18 cellular contexts compared by ENCODE assay signal in the genomic region with DNA sequence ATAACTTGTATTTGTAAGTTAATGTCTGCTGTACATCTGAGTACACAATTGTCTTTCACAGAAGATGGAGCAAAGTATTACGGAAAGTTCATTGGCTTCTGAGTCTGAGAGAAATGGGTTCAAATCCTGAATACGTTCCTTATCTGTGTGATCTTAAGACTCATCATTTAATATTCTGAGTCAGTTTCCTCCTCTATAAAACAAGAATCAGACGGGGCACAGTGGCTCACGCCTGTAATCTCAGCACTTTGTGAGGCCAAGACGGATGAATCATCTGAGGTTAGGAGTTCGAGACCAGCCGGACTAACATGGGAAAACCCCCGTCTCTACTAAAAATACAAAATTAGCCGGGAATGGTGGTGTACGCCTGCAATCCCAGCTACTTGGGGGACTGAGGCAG. TPM values are rescaled to one million over a fixed set of nuclear protein-coding genes. Genes with fewer than 3 reads are reported as not detected.
DNase-seq lines count a peak whose midpoint lies in the region; ATAC-seq, FAIRE-seq and TF ChIP-seq lines count a peak whose summit lies in the region.
"Had no signal": no experiment of that assay in that cellular context is flagged by ENCODE, and none has a peak within 500 bp of the region (broad histone marks: within the 10 kb centered on the region; RNA-seq: fewer than 3 reads in every experiment).

No MANE protein-coding gene starts in this region.

- H3K79me2 ChIP-seq in ACC112 (ENCODE audit: control insufficient read depth, insufficient read depth, low read length, unreplicated experiment), result peaks cover 73% of the 10 kb centered on the region

- H2BK12ac ChIP-seq in mesenchymal stem cell (ENCODE audit: low read length in 2 of 2), result no peak overlapping the region

- H3K36me3 ChIP-seq in ACC112 (ENCODE audit: insufficient read depth, low read length), result no peaks in the 10 kb centered on the region; the same call in 1 of the 2 replicates
- H3K36me3 ChIP-seq in mesenchymal stem cell (ENCODE audit: control insufficient read depth in 1 of 2, insufficient read depth in 2 of 2, low read depth in 1 of 2, low read length in 2 of 2), result no peaks in the 10 kb centered on the region
- no peaks in the 10 kb centered on the region for H3K36me3 ChIP-seq in upper lobe of right lung
- H3K36me3 ChIP-seq: heart right ventricle had no signal

- no peak for ATAC-seq in upper lobe of right lung
- ATAC-seq in GM18858 (IDR thresholded peaks at IDR 0.05; ENCODE audit: unreplicated experiment), result no peak
- ATAC-seq: heart right ventricle had no signal

- no peak for TF ChIP-seq CTCF in upper lobe of right lung (IDR thresholded peaks at IDR 0.05)

- H3K27ac ChIP-seq in ACC112 (ENCODE audit: low read depth, low read length) (peak overlapping the region; percentile 78), mesenchymal stem cell (ENCODE audit: low read length, poor library complexity, severe bottlenecking) (peak overlapping the region; percentile 95), upper lobe of right lung (no peak overlapping the region)

- no peak overlapping the region for H3K23ac ChIP-seq in mesenchymal stem cell (ENCODE audit: low read length in 2 of 2)

- H2AK5ac ChIP-seq in mesenchymal stem cell (ENCODE audit: low read length, severe bottlenecking), result peak overlapping the region; percentile 80

- no peak overlapping the region for H2AFZ ChIP-seq in ACC112 (ENCODE audit: low read length, unreplicated experiment)
- H2AFZ ChIP-seq in mesenchymal stem cell (ENCODE audit: low read depth, low read length), result no peak overlapping the region

- H3K4me3 ChIP-seq in ACC112 (ENCODE audit: low read depth, low read length) (no peak overlapping the region), mesenchymal stem cell (ENCODE audit: insufficient read depth in 1 of 2, low read depth in 1 of 2, low read length in 2 of 2) (no peak overlapping the region), upper lobe of right lung (no peak overlapping the region)
- H3K4me3 ChIP-seq: heart right ventricle had no signal

- H4K91ac ChIP-seq in mesenchymal stem cell (ENCODE audit: low read length), result no peak overlapping the region

- intact Hi-C loops in upper lobe of right lung (cut with DNase I), result no loop called here

- no peak overlapping the region for H3K9ac ChIP-seq in mesenchymal stem cell (ENCODE audit: low read length)

- H2BK5ac ChIP-seq in mesenchymal stem cell (ENCODE audit: low read depth, low read length, poor library complexity, severe bottlenecking), result no peak overlapping the region

- H3K14ac ChIP-seq in mesenchymal stem cell (ENCODE audit: low read length in 2 of 2), result no peak overlapping the region

- DNase-seq in RCC 7860 (ENCODE audit: low spot score) (peak; percentile 92), dermis blood vessel endothelial cell (peak; percentile 80), mesenchymal stem cell (peak; percentile 82), Ammon's horn (ENCODE audit: low spot score) (no peak), upper lobe of right lung (no peak), nucleus accumbens (lab: John Stamatoyannopoulos, UW) (no peak)
- DNase-seq: activated CD4-positive, CD25-positive, alpha-beta regulatory T cell treated with anti-CD3 and anti-CD28 coated beads, Interleukin-2, amount 50 U/mL, for 72 hours; activated CD8-positive, alpha-beta memory T cell treated with anti-CD3 and anti-CD28 coated beads, Interleukin-2, amount 50 U/mL, for 48 hours; activated naive CD4-positive, alpha-beta T cell treated with anti-CD3 and anti-CD28 coated beads, Interleukin-2, amount 10 ng/mL, durations not matched to agents 7 days and 5 days; Caco-2; heart right ventricle; naive B cell; NCI-H2029 treated with DMSO at 0.1 percent for 48 hours; RPMI8226; stimulated activated CD4-positive, alpha-beta T cell treated with anti-CD3 and anti-CD28 coated beads, Interleukin-1b, Interleukin-23, amount 100 ng/mL, for 48 hours had no signal

- H3K18ac ChIP-seq in mesenchymal stem cell (ENCODE audit: low read depth in 1 of 2, low read length in 2 of 2), result peak overlapping the region in 1 of 2 experiments; percentile 56

- no peak overlapping the region for H3K4ac ChIP-seq in mesenchymal stem cell (ENCODE audit: low read depth in 1 of 2, low read length in 2 of 2)

- H4K8ac ChIP-seq in mesenchymal stem cell (ENCODE audit: low read length), result no peak overlapping the region

- WGBS in mesenchymal stem cell, result 36% methylated on average over 7 of the region's 10 CpGs

- peak; percentile 92 for FAIRE-seq in RCC 7860 (lab: Jason Lieb, UNC)
- FAIRE-seq: GM19239 had no signal

- no peaks in the 10 kb centered on the region for H3K9me3 ChIP-seq in mesenchymal stem cell (ENCODE audit: control insufficient read depth, low read length)
- no peaks in the 10 kb centered on the region for H3K9me3 ChIP-seq in upper lobe of right lung
- H3K9me3 ChIP-seq: Caco-2, heart right ventricle had no signal

- no peak overlapping the region for H2BK120ac ChIP-seq in mesenchymal stem cell (ENCODE audit: low read depth, low read length)

- peaks cover 2% of the 10 kb centered on the region for H3K79me1 ChIP-seq in mesenchymal stem cell (replicated peaks; ENCODE audit: low read length, poor library complexity, severe bottlenecking)

- H2BK15ac ChIP-seq in mesenchymal stem cell (ENCODE audit: low read depth, poor library complexity, severe bottlenecking), result no peak overlapping the region

- H3K4me2 ChIP-seq in mesenchymal stem cell (ENCODE audit: low read length, poor library complexity, severe bottlenecking), result no peak overlapping the region

- no peaks in the 10 kb centered on the region for H3K27me3 ChIP-seq in ACC112 (ENCODE audit: insufficient read depth, low read length)
- no peaks in the 10 kb centered on the region for H3K27me3 ChIP-seq in mesenchymal stem cell (ENCODE audit: control insufficient read depth in 1 of 2, insufficient read depth in 1 of 2, low read length in 2 of 2)
- H3K27me3 ChIP-seq in upper lobe of right lung, result no peaks in the 10 kb centered on the region
- H3K27me3 ChIP-seq: heart right ventricle had no signal

- H3K4me1 ChIP-seq in ACC112 (ENCODE audit: control insufficient read depth, insufficient read depth, low read length, unreplicated experiment) (peaks cover 83% of the 10 kb centered on the region), mesenchymal stem cell (ENCODE audit: control insufficient read depth, insufficient read depth, low read depth, low read length) (peaks cover 19% of the 10 kb centered on the region), upper lobe of right lung (peaks cover 33% of the 10 kb centered on the region)

RNA-seq across cellular contexts. Expression of gene APBB2, which starts 57.8 kb away (rescaled TPM):
- total RNA-seq in dermis blood vessel endothelial cell (88.2 and 118 TPM in 2 replicates), upper lobe of right lung (88.2 TPM)
- polyA plus RNA-seq in mesenchymal stem cell (2013, experiment 1 of 2), result 22.6 TPM
- polyA plus RNA-seq in mesenchymal stem cell (2013, experiment 2 of 2), result 22.6 TPM

Comparison
In these comparisons a context has a peak if more than half of its experiments do, and no peak if none do; other contexts are left out.
1. DNase-seq: peak in RCC 7860 (single experiment), dermis blood vessel endothelial cell (single experiment) and mesenchymal stem cell (single experiment); none in Ammon's horn (single experiment), upper lobe of right lung (single experiment) and nucleus accumbens (0 of 56).